8 cellular contexts compared by ENCODE assay signal in genomic region chr2:190318514-190318913, GRCh38. TPM values are rescaled to one million over a fixed set of nuclear protein-coding genes. Genes with fewer than 3 reads are reported as not detected.
DNase-seq lines count a peak whose midpoint lies in the region; ATAC-seq and TF ChIP-seq lines count a peak whose summit lies in the region.

No MANE protein-coding gene starts in this region.

- H3K4me1 Mint-ChIP-seq in T-cell: peaks cover 53 to 61% (median 56%) of the 10 kb centered on the region in 3 donors

- no peaks in the 10 kb centered on the region for H3K9me3 Mint-ChIP-seq in T-cell

- H3K4me3 ChIP-seq in GM12864 (ENCODE audit: low read depth, low read length): peak overlapping the region; percentile 62; the same call in 1 of the 2 replicates
- H3K4me3 ChIP-seq in fibroblast of villous mesenchyme (ENCODE audit: low read depth, low read length): peak overlapping the region; percentile 83
- H3K4me3 ChIP-seq in sigmoid colon: peak overlapping the region; percentile 58 to 72 (median 64)

- H3K27ac ChIP-seq in sigmoid colon: peak overlapping the region; percentile 80 to 91 (median 89)

- no peak for ATAC-seq in T-cell (replicated peaks in 1 of 4)
- no peak for ATAC-seq in HG03565 (IDR thresholded peaks at IDR 0.05; ENCODE audit: unreplicated experiment)
- no peak for ATAC-seq in HG03439 (IDR thresholded peaks at IDR 0.05; ENCODE audit: unreplicated experiment)

- no peak for TF ChIP-seq EP300 in sigmoid colon (IDR thresholded peaks at IDR 0.05)

- H3K27ac Mint-ChIP-seq in T-cell: peak overlapping the region; percentile 92 to 97

- no peaks in the 10 kb centered on the region for H3K27me3 Mint-ChIP-seq in T-cell

- intact Hi-C loops in sigmoid colon (cut with DNase I): loop anchor here (5.0 kb wide), 2 partner anchors 39 to 54 kb away; no protein-coding TSS in a partner anchor

- CTCF ChIA-PET in T-cell (lab: Charles Lee): interaction anchor here (0.5 to 2.5 kb wide), 8 partner anchors 10 to 641 kb away, joined by 3 to 7 read pairs (median 4); no protein-coding TSS in a partner anchor

- no peak for TF ChIP-seq CTCF in GM12864 (IDR thresholded peaks at IDR 0.05; ENCODE audit: low read depth, low read length, missing control alignments)
- TF ChIP-seq CTCF in fibroblast of villous mesenchyme (IDR thresholded peaks at IDR 0.05; ENCODE audit: insufficient read depth, low read depth, low read length): no peak
- no peak for TF ChIP-seq CTCF in sigmoid colon (IDR thresholded peaks at IDR 0.05)

- no peaks in the 10 kb centered on the region for H3K36me3 Mint-ChIP-seq in T-cell

- peak overlapping the region; percentile 89 to 99 (median 95) for H3K4me3 Mint-ChIP-seq in T-cell

- H3K4me1 ChIP-seq in sigmoid colon: peaks cover 0 to 41% (median 34%) of the 10 kb centered on the region in 4 donors

- WGBS in sigmoid colon, 2 donors: 19 to 63% methylated on average over 4 of the region's 4 CpGs

- no peak for TF ChIP-seq POLR2A in sigmoid colon (IDR thresholded peaks at IDR 0.05)

- no peaks in the 10 kb centered on the region for H3K36me3 ChIP-seq in sigmoid colon

- POLR2A ChIA-PET in T-cell (lab: Charles Lee): interaction anchor here (0.6 to 1.2 kb wide), 3 partner anchors 8 to 483 kb away, joined by 3 to 5 read pairs (median 3); no protein-coding TSS in a partner anchor

- H3K27me3 ChIP-seq in sigmoid colon: no peaks in the 10 kb centered on the region

- H3K9me3 ChIP-seq in sigmoid colon: no peaks in the 10 kb centered on the region

- DNase-seq in GM12864 (ENCODE audit: low read depth) (no peak), T-cell (no peak), fibroblast of villous mesenchyme (ENCODE audit: low read depth) (no peak), sigmoid colon (no peak), hypothalamus (lab: John Stamatoyannopoulos, UW) (no peak)
- DNase-seq in stimulated activated CD4-positive, alpha-beta T cell treated with anti-CD3 and anti-CD28 coated beads, Interleukin-4, amount 100 ng/mL, for 24 hours: no peak

RNA-seq across cellular contexts. Expression of gene HIBCH, which starts 1.1 kb away (rescaled TPM):
- total RNA-seq in T-cell (10 to 100 TPM; 15.5 to 19.8 (median 19.4) TPM), fibroblast of villous mesenchyme (13.5 and 18.6 TPM in 2 replicates), sigmoid colon (10 to 100 TPM; 18.1 to 21.6 (median 19.0) TPM)
- 10 to 100 TPM; 37.2 to 45.8 (median 42.6) TPM for polyA plus RNA-seq in sigmoid colon

RNA-seq across cellular contexts. Expression of gene INPP1, which starts 24.9 kb away (rescaled TPM):
- total RNA-seq in T-cell (1 to 10 TPM; 2.1 to 7.1 (median 2.9) TPM), fibroblast of villous mesenchyme (14.2 and 14.5 TPM in 2 replicates), sigmoid colon (10 to 100 TPM; 12.5 to 19.9 (median 15.5) TPM)
- 10 to 100 TPM; 27.8 to 46.2 (median 28.8) TPM for polyA plus RNA-seq in sigmoid colon
